ENCODE assay signal across 12 cellular contexts in the genomic region with DNA sequence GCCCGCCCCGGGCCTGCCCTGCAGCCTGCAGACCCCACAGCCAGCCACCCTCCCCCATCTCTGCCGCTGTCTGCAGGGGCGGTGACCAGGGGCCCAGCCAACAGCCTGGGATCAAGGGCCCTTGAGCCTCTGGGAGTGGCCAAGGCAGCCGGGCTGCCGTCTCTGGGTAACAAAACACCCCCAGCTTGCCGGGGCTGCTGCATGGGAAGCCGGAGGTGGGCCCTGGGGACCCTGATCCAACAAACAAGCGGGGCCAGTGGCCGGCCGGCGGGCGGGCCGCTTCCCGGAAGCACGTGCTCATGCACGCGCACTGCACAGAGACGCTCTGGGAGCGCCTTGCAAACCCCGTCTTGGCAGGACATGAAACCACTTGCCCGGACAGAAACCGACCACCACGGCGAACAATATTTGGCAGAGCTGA. TPM values are rescaled to one million over a fixed set of nuclear protein-coding genes. Genes with fewer than 3 reads are reported as not detected.
DNase-seq lines count a peak whose midpoint lies in the region; ATAC-seq, FAIRE-seq and TF ChIP-seq lines count a peak whose summit lies in the region.
"Had no signal": no experiment of that assay in that cellular context is flagged by ENCODE, and none has a peak within 500 bp of the region (broad histone marks: within the 10 kb centered on the region; RNA-seq: fewer than 3 reads in every experiment).

No MANE protein-coding gene starts in this region.

- TF ChIP-seq CTCF in CD8-positive, alpha-beta T cell (IDR thresholded peaks at IDR 0.05): no peak
- no peak for TF ChIP-seq CTCF in neural cell (IDR thresholded peaks at IDR 0.05; ENCODE audit: poor library complexity, severe bottlenecking)

- TF ChIP-seq EP300 in neural cell (conservative IDR thresholded peaks at IDR 0.05; ENCODE audit: poor library complexity, severe bottlenecking): no peak

- peaks cover 26% of the 10 kb centered on the region for H3K4me1 Mint-ChIP-seq in CD8-positive, alpha-beta T cell (ENCODE audit: low read depth)

- H3K9me3 Mint-ChIP-seq in CD8-positive, alpha-beta T cell: no peaks in the 10 kb centered on the region

- H3K9me2 ChIP-seq in neural cell (ENCODE audit: insufficient read depth, low read length): no peaks in the 10 kb centered on the region

- CTCF ChIA-PET in CD8-positive, alpha-beta T cell (lab: Charles Lee): interaction anchor here (1.5 to 4.3 kb wide), 5 partner anchors 21 to 146 kb away, joined by 4 to 13 read pairs (median 5); no protein-coding TSS in a partner anchor

- TF ChIP-seq POLR2A in GM12891 (IDR thresholded peaks at IDR 0.05; ENCODE audit: low read depth, low read length): no peak

- DNase-seq in CD8-positive, alpha-beta T cell: peak in 1 of 7 experiments; percentile 64
- DNase-seq in fibroblast of peridontal ligament (ENCODE audit: extremely low read depth) (peak; percentile 3), GM12891 (ENCODE audit: insufficient read length, low spot score) (no peak), ecto neural progenitor cell (ENCODE audit: low spot score) (no peak)
- DNase-seq in stimulated activated CD4-positive, alpha-beta T cell treated with anti-CD3 and anti-CD28 coated beads, Interleukin-4, amount 100 ng/mL, for 4 hours: no peak
- no peak for DNase-seq in stimulated activated CD4-positive, alpha-beta T cell treated with anti-CD3 and anti-CD28 coated beads, Interleukin-4, amount 100 ng/mL, for 1 hour
- DNase-seq: effector CD4-positive, alpha-beta T cell; kidney glomerular epithelial cell; stimulated activated CD4-positive, alpha-beta T cell treated with anti-CD3 and anti-CD28 coated beads, Interleukin-12 subunit alpha, Interleukin-12 subunit beta, amount 100 ng/mL, for 4 hours; stomach had no signal

- peak; percentile 18 for ATAC-seq in CD8-positive, alpha-beta T cell

- no peaks in the 10 kb centered on the region for H3K36me3 Mint-ChIP-seq in CD8-positive, alpha-beta T cell

- H3K27ac Mint-ChIP-seq in CD8-positive, alpha-beta T cell: peak overlapping the region; percentile 90

- H3K9ac ChIP-seq in neural cell (ENCODE audit: low read length): peak overlapping the region; percentile 46

- no peak overlapping the region for H2AFZ ChIP-seq in neural cell (ENCODE audit: low read depth, low read length)

- no peaks in the 10 kb centered on the region for H3K36me3 ChIP-seq in CD8-positive, alpha-beta T cell (ENCODE audit: insufficient read depth, low read length)
- H3K36me3 ChIP-seq in KOPT-K1 (ENCODE audit: insufficient read depth, low read length): no peaks in the 10 kb centered on the region
- H3K36me3 ChIP-seq in neural cell (ENCODE audit: insufficient read depth, low read length): no peaks in the 10 kb centered on the region
- H3K36me3 ChIP-seq: stomach had no signal

- H3K27me3 Mint-ChIP-seq in CD8-positive, alpha-beta T cell (ENCODE audit: low read depth): no peaks in the 10 kb centered on the region

- no peaks in the 10 kb centered on the region for H3K9me3 ChIP-seq in CD8-positive, alpha-beta T cell (ENCODE audit: low read length)
- H3K9me3 ChIP-seq in KOPT-K1 (ENCODE audit: insufficient read depth, low read length, poor library complexity, severe bottlenecking) (no peaks in the 10 kb centered on the region), neural cell (ENCODE audit: low read length) (no peaks in the 10 kb centered on the region)
- H3K9me3 ChIP-seq: stomach had no signal

- no peaks in the 10 kb centered on the region for H3K27me3 ChIP-seq in CD8-positive, alpha-beta T cell (ENCODE audit: insufficient read depth, low read length)
- no peaks in the 10 kb centered on the region for H3K27me3 ChIP-seq in neural cell (ENCODE audit: insufficient read depth, low read depth, low read length)

- POLR2A ChIA-PET in CD8-positive, alpha-beta T cell (lab: Charles Lee): no interaction called here

- no peaks in the 10 kb centered on the region for H3F3A ChIP-seq in neural cell (ENCODE audit: insufficient read depth, low read length, poor library complexity, severe bottlenecking)

- no peaks in the 10 kb centered on the region for H3K79me2 ChIP-seq in neural cell (replicated peaks; ENCODE audit: insufficient read depth, low read length)

- no peaks in the 10 kb centered on the region for H4K20me1 ChIP-seq in neural cell (ENCODE audit: insufficient read depth)

- H3K4me3 Mint-ChIP-seq in CD8-positive, alpha-beta T cell: peak overlapping the region; percentile 83

- TF ChIP-seq RAD21 in neural cell (conservative IDR thresholded peaks at IDR 0.05): no peak

- H3K27ac ChIP-seq in CD8-positive, alpha-beta T cell (ENCODE audit: low read depth, low read length): no peak overlapping the region
- H3K27ac ChIP-seq in KOPT-K1 (ENCODE audit: low read depth, low read length, poor library complexity, severe bottlenecking) (peak overlapping the region; percentile 71), neural cell (ENCODE audit: low read length) (peak overlapping the region; percentile 3)
- H3K27ac ChIP-seq: stomach had no signal

- intact Hi-C loops in CD8-positive, alpha-beta T cell (cut with DNase I, micrococcal nuclease): no loop called here

- H3K4me1 ChIP-seq in CD8-positive, alpha-beta T cell (ENCODE audit: insufficient read depth, low read length): peaks cover 39% of the 10 kb centered on the region

- H3K4me2 ChIP-seq in neural cell (ENCODE audit: low read length): no peak overlapping the region

- peak overlapping the region; percentile 48 for H3K4me3 ChIP-seq in CD8-positive, alpha-beta T cell (ENCODE audit: low read depth, low read length)
- peak overlapping the region; percentile 25 for H3K4me3 ChIP-seq in neural cell (ENCODE audit: low read length)

- no peak for FAIRE-seq in GM12891 (lab: Jason Lieb, UNC)

TF ChIP-seq in neural cell, 6 proteins besides CTCF, POLR2A, EP300 and RAD21 (continues in another document):
- TF ChIP-seq SMC3 (conservative IDR thresholded peaks at IDR 0.05; ENCODE audit: poor library complexity) (no peak), POLR2AphosphoS5 (IDR thresholded peaks at IDR 0.05) (no peak)

TF ChIP-seq in GM12891, 5 proteins besides CTCF, POLR2A, EP300 and RAD21:
- no peak for TF ChIP-seq PAX5 (IDR thresholded peaks at IDR 0.05; ENCODE audit: insufficient read depth, low read length, severe bottlenecking)

RNA-seq across cellular contexts. Expression of gene MEGF6, which starts 13.2 kb away (rescaled TPM):
- total RNA-seq in CD8-positive, alpha-beta T cell: 10 to 100 TPM; 33.9 to 42.8 TPM
- polyA plus RNA-seq in neural cell: 6.0 and 17.6 TPM in 2 replicates
- polyA minus RNA-seq in neural cell: 3.1 and 4.1 TPM in 2 replicates
- 0.40 TPM for polyA plus RNA-seq in GM12891 (2012; ENCODE audit: low read depth, missing spikeins)

RNA-seq across cellular contexts. Expression of gene TPRG1L, which starts 26.8 kb away (rescaled TPM):
- total RNA-seq in CD8-positive, alpha-beta T cell: 10 to 100 TPM; 39.0 to 39.8 TPM
- 16.8 and 22.4 TPM in 2 replicates for polyA plus RNA-seq in neural cell
- polyA minus RNA-seq in neural cell: 23.0 and 24.6 TPM in 2 replicates
- polyA plus RNA-seq in GM12891 (2012; ENCODE audit: low read depth, missing spikeins): 10.6 TPM

RNA-seq across cellular contexts. Expression of gene WRAP73, which starts 51.8 kb away (rescaled TPM):
- 10 to 100 TPM; 23.7 to 27.5 TPM for total RNA-seq in CD8-positive, alpha-beta T cell
- polyA plus RNA-seq in neural cell: 32.9 and 50.7 TPM in 2 replicates
- 22.1 and 28.7 TPM in 2 replicates for polyA minus RNA-seq in neural cell
- polyA plus RNA-seq in GM12891 (2012; ENCODE audit: low read depth, missing spikeins): 23.5 TPM

RNA-seq across cellular contexts. Expression of gene TP73, which starts 54.3 kb away (rescaled TPM):
- total RNA-seq in CD8-positive, alpha-beta T cell: not detected
- polyA plus RNA-seq in neural cell: not detected in 2 replicates
- not detected in 2 replicates for polyA minus RNA-seq in neural cell
- polyA plus RNA-seq in GM12891 (2012; ENCODE audit: low read depth, missing spikeins): 8.8 TPM
